In genomic region chr20:53061305-53061704, GRCh38 we compare ENCODE assay signal across 20 cellular contexts.
DNase-seq lines count a peak whose midpoint lies in the region; ATAC-seq and TF ChIP-seq lines count a peak whose summit lies in the region.
"Had no signal": no experiment of that assay in that cellular context is flagged by ENCODE, and none has a peak within 500 bp of the region (broad histone marks: within the 10 kb centered on the region; RNA-seq: fewer than 3 reads in every experiment).

No MANE protein-coding gene starts in this region.

- H3K27ac ChIP-seq in smooth muscle cell (ENCODE audit: low read depth), result no peak overlapping the region
- H3K27ac ChIP-seq: C4-2B, PC-9 had no signal

- H4K20me1 ChIP-seq in smooth muscle cell (ENCODE audit: low read depth), result no peaks in the 10 kb centered on the region

- H3K79me2 ChIP-seq in smooth muscle cell (ENCODE audit: low read depth), result no peaks in the 10 kb centered on the region

- no peak overlapping the region for H3K4me3 ChIP-seq in smooth muscle cell
- H3K4me3 ChIP-seq: PC-9 had no signal

- no peaks in the 10 kb centered on the region for H3K36me3 ChIP-seq in smooth muscle cell (ENCODE audit: low read depth)

- H3K4me2 ChIP-seq in smooth muscle cell, result peak overlapping the region; percentile 2
- H3K4me2 ChIP-seq: PC-9 had no signal

- H3K4me1 ChIP-seq in smooth muscle cell (ENCODE audit: low read depth), result no peaks in the 10 kb centered on the region

- no peak overlapping the region for H3K4me3 Mint-ChIP-seq in activated CD4-positive, alpha-beta T cell treated with anti-CD3 and anti-CD28 coated beads, Interleukin-2, amount 10 ng/mL, durations not matched to agents 7 days and 5 days
- no peak overlapping the region for H3K4me3 Mint-ChIP-seq in activated naive CD8-positive, alpha-beta T cell
- no peak overlapping the region for H3K4me3 Mint-ChIP-seq in activated naive CD8-positive, alpha-beta T cell treated with anti-CD3 and anti-CD28 coated beads, Interleukin-2, amount 50 U/mL, for 24 hours
- peak overlapping the region; percentile 17 for H3K4me3 Mint-ChIP-seq in activated T-helper 17 cell treated with anti-CD3 and anti-CD28 coated beads, Interleukin-2, amount 50 U/mL, for 72 hours
- H3K4me3 Mint-ChIP-seq: IgD-negative memory B cell had no signal

- H3F3A ChIP-seq in smooth muscle cell (ENCODE audit: low read depth), result no peaks in the 10 kb centered on the region

- no peak overlapping the region for H2AFZ ChIP-seq in smooth muscle cell (ENCODE audit: low read depth)
- H2AFZ ChIP-seq: PC-9 had no signal

- POLR2A ChIA-PET in activated CD4-positive, alpha-beta T cell treated with anti-CD3 and anti-CD28 coated beads, Interleukin-2, amount 10 ng/mL, durations not matched to agents 7 days and 5 days (lab: Charles Lee), result no interaction called here

- peak overlapping the region; percentile 58 for H3K27ac Mint-ChIP-seq in activated CD4-positive, alpha-beta T cell treated with anti-CD3 and anti-CD28 coated beads, Interleukin-2, amount 10 ng/mL, durations not matched to agents 7 days and 5 days
- H3K27ac Mint-ChIP-seq in activated naive CD8-positive, alpha-beta T cell, result peak overlapping the region; percentile 13
- H3K27ac Mint-ChIP-seq in activated naive CD8-positive, alpha-beta T cell treated with anti-CD3 and anti-CD28 coated beads, Interleukin-2, amount 50 U/mL, for 24 hours, result no peak overlapping the region
- H3K27ac Mint-ChIP-seq in activated T-helper 17 cell treated with anti-CD3 and anti-CD28 coated beads, Interleukin-2, amount 50 U/mL, for 72 hours, result peak overlapping the region; percentile 6
- H3K27ac Mint-ChIP-seq: IgD-negative memory B cell had no signal

- H3K9ac ChIP-seq in smooth muscle cell (ENCODE audit: low read depth), result no peak overlapping the region

- no peaks in the 10 kb centered on the region for H3K27me3 Mint-ChIP-seq in activated CD4-positive, alpha-beta T cell treated with anti-CD3 and anti-CD28 coated beads, Interleukin-2, amount 10 ng/mL, durations not matched to agents 7 days and 5 days
- H3K27me3 Mint-ChIP-seq in activated naive CD8-positive, alpha-beta T cell, result no peaks in the 10 kb centered on the region
- H3K27me3 Mint-ChIP-seq in activated naive CD8-positive, alpha-beta T cell treated with anti-CD3 and anti-CD28 coated beads, Interleukin-2, amount 50 U/mL, for 24 hours, result peaks cover 2% of the 10 kb centered on the region
- H3K27me3 Mint-ChIP-seq in activated T-helper 17 cell treated with anti-CD3 and anti-CD28 coated beads, Interleukin-2, amount 50 U/mL, for 72 hours, result no peaks in the 10 kb centered on the region
- H3K27me3 Mint-ChIP-seq: IgD-negative memory B cell had no signal

- no peaks in the 10 kb centered on the region for H3K9me3 ChIP-seq in smooth muscle cell (replicated peaks; ENCODE audit: low read depth)

- TF ChIP-seq CTCF in smooth muscle cell (IDR thresholded peaks at IDR 0.05; ENCODE audit: borderline replicate concordance, insufficient read depth, poor library complexity, severe bottlenecking), result no peak

- H3K4me1 Mint-ChIP-seq in activated CD4-positive, alpha-beta T cell treated with anti-CD3 and anti-CD28 coated beads, Interleukin-2, amount 10 ng/mL, durations not matched to agents 7 days and 5 days, result peaks cover 22% of the 10 kb centered on the region
- peaks cover 22% of the 10 kb centered on the region for H3K4me1 Mint-ChIP-seq in activated naive CD8-positive, alpha-beta T cell (ENCODE audit: low read depth)
- H3K4me1 Mint-ChIP-seq in activated naive CD8-positive, alpha-beta T cell treated with anti-CD3 and anti-CD28 coated beads, Interleukin-2, amount 50 U/mL, for 24 hours, result peaks cover 19% of the 10 kb centered on the region
- peaks cover 15% of the 10 kb centered on the region for H3K4me1 Mint-ChIP-seq in activated T-helper 17 cell treated with anti-CD3 and anti-CD28 coated beads, Interleukin-2, amount 50 U/mL, for 72 hours
- H3K4me1 Mint-ChIP-seq: IgD-negative memory B cell had no signal

- H3K36me3 Mint-ChIP-seq in activated CD4-positive, alpha-beta T cell treated with anti-CD3 and anti-CD28 coated beads, Interleukin-2, amount 10 ng/mL, durations not matched to agents 7 days and 5 days (ENCODE audit: low read depth), result peaks cover 8% of the 10 kb centered on the region
- no peaks in the 10 kb centered on the region for H3K36me3 Mint-ChIP-seq in activated naive CD8-positive, alpha-beta T cell
- H3K36me3 Mint-ChIP-seq in activated naive CD8-positive, alpha-beta T cell treated with anti-CD3 and anti-CD28 coated beads, Interleukin-2, amount 50 U/mL, for 24 hours (ENCODE audit: low read depth), result peaks cover 2% of the 10 kb centered on the region
- peaks cover 13% of the 10 kb centered on the region for H3K36me3 Mint-ChIP-seq in activated T-helper 17 cell treated with anti-CD3 and anti-CD28 coated beads, Interleukin-2, amount 50 U/mL, for 72 hours (ENCODE audit: low read depth)
- H3K36me3 Mint-ChIP-seq: IgD-negative memory B cell had no signal

- no peak for DNase-seq in activated CD4-positive, alpha-beta T cell treated with anti-CD3 and anti-CD28 coated beads, Interleukin-2, amount 10 ng/mL, durations not matched to agents 7 days and 5 days
- no peak for DNase-seq in activated CD4-positive, alpha-beta T cell treated with anti-CD3 and anti-CD28 coated beads, Interleukin-2, amount 50 U/mL, for 48 hours
- DNase-seq in activated naive CD8-positive, alpha-beta T cell treated with anti-CD3 and anti-CD28 coated beads, Interleukin-2, amount 50 U/mL, for 24 hours, result no peak
- no peak for DNase-seq in smooth muscle cell (lab: John Stamatoyannopoulos, UW; ENCODE audit: unreplicated experiment)
- no peak for DNase-seq in DMS79 treated with DMSO at 0.1 percent for 48 hours (lab: John Stamatoyannopoulos, UW)
- DNase-seq: MV-4-11, NCI-H1105 treated with DMSO at 0.1 percent for 48 hours, NCI-H1694 treated with DMSO at 0.1 percent for 48 hours, NCI-H2081 treated with DMSO at 0.1 percent for 48 hours, NCI-H2171 treated with DMSO at 0.1 percent for 48 hours, NCI-H446 treated with DMSO at 0.1 percent for 48 hours, NCI-H526 treated with DMSO at 0.1 percent for 48 hours, PC-9, RPMI8226, SHP77 had no signal

- no peak for ATAC-seq in activated naive CD8-positive, alpha-beta T cell treated with anti-CD3 and anti-CD28 coated beads, Interleukin-2, amount 50 U/mL, for 24 hours
- ATAC-seq in activated T-helper 17 cell treated with anti-CD3 and anti-CD28 coated beads, Interleukin-2, amount 50 U/mL, for 72 hours (replicated peaks), result peak; percentile 51
- no peak for ATAC-seq in HG03159 (IDR thresholded peaks at IDR 0.05; ENCODE audit: unreplicated experiment)

- peaks cover 8% of the 10 kb centered on the region for H3K9me3 Mint-ChIP-seq in activated CD4-positive, alpha-beta T cell treated with anti-CD3 and anti-CD28 coated beads, Interleukin-2, amount 10 ng/mL, durations not matched to agents 7 days and 5 days
- H3K9me3 Mint-ChIP-seq in activated naive CD8-positive, alpha-beta T cell (ENCODE audit: low read depth), result no peaks in the 10 kb centered on the region
- no peaks in the 10 kb centered on the region for H3K9me3 Mint-ChIP-seq in activated naive CD8-positive, alpha-beta T cell treated with anti-CD3 and anti-CD28 coated beads, Interleukin-2, amount 50 U/mL, for 24 hours
- H3K9me3 Mint-ChIP-seq in activated T-helper 17 cell treated with anti-CD3 and anti-CD28 coated beads, Interleukin-2, amount 50 U/mL, for 72 hours, result no peaks in the 10 kb centered on the region

- CTCF ChIA-PET in activated CD4-positive, alpha-beta T cell treated with anti-CD3 and anti-CD28 coated beads, Interleukin-2, amount 10 ng/mL, durations not matched to agents 7 days and 5 days (lab: Charles Lee), result interaction anchor here (0.6 to 1.7 kb wide), 5 partner anchors 9 to 434 kb away, joined by 3 to 4 read pairs (median 3); no protein-coding TSS in a partner anchor

- 58% methylated on average over 1 of the region's 1 CpG for WGBS in smooth muscle cell (ENCODE audit: low lambda C conversion rate)

- H3K27me3 ChIP-seq in smooth muscle cell (ENCODE audit: low read depth), result no peaks in the 10 kb centered on the region
